8 cellular contexts compared by ENCODE assay signal in genomic region chr16:28211758-28212531, GRCh38. TPM values are rescaled to one million over a fixed set of nuclear protein-coding genes. Genes with fewer than 3 reads are reported as not detected.
A peak's percentile ranks its signal among the peaks of the same experiment; 100 is the strongest.
DNase-seq lines count a peak whose midpoint lies in the region; ATAC-seq and TF ChIP-seq lines count a peak whose summit lies in the region.

Gene XPO6, minus strand, starts transcription at chr16:28211965. Its CDS starts 597 bp downstream, at chr16:28211368.

- peak within 1 kb of the TSS; percentile 97 for H3K4me3 Mint-ChIP-seq in HFFc6
- peak within 1 kb of the TSS; percentile 79 for H3K4me3 Mint-ChIP-seq in activated naive CD4-positive, alpha-beta T cell treated with anti-CD3 and anti-CD28 coated beads, Interleukin-2, amount 10 ng/mL, durations not matched to agents 7 days and 5 days

- peak within 1 kb of the TSS; percentile 82 for H3K9ac ChIP-seq in SK-N-MC (ENCODE audit: insufficient read length)

- ATAC-seq in gastroesophageal sphincter: peak; percentile 94

- CTCF ChIA-PET in activated naive CD4-positive, alpha-beta T cell treated with anti-CD3 and anti-CD28 coated beads, Interleukin-2, amount 10 ng/mL, durations not matched to agents 7 days and 5 days (lab: Charles Lee): interaction anchor here (1.9 kb wide), 1 partner anchor 70 kb away, joined by 5 read pairs; no protein-coding TSS in a partner anchor

- H3K27ac Mint-ChIP-seq in HFFc6: peak within 1 kb of the TSS; percentile 96
- H3K27ac Mint-ChIP-seq in activated naive CD4-positive, alpha-beta T cell treated with anti-CD3 and anti-CD28 coated beads, Interleukin-2, amount 10 ng/mL, durations not matched to agents 7 days and 5 days: peak within 1 kb of the TSS; percentile 87

- TF ChIP-seq EP300 in gastroesophageal sphincter (IDR thresholded peaks at IDR 0.05): no peak

- H3K4me1 Mint-ChIP-seq in HFFc6 (ENCODE audit: low read depth): peaks cover 46% of the 10 kb centered on the region
- peaks cover 46% of the 10 kb centered on the region for H3K4me1 Mint-ChIP-seq in activated naive CD4-positive, alpha-beta T cell treated with anti-CD3 and anti-CD28 coated beads, Interleukin-2, amount 10 ng/mL, durations not matched to agents 7 days and 5 days

- H3K27ac ChIP-seq in SK-N-MC (peak within 1 kb of the TSS; percentile 82), gastroesophageal sphincter (peak within 1 kb of the TSS; percentile 48 to 94 (median 92)), substantia nigra (ENCODE audit: low read depth, low read length, poor library complexity, severe bottlenecking) (peak within 1 kb of the TSS; percentile 62)

- H3K9me3 ChIP-seq in SK-N-MC (ENCODE audit: low read depth, low read length) (no peaks in the 10 kb centered on the region), gastroesophageal sphincter (no peaks in the 10 kb centered on the region)

- WGBS in gastroesophageal sphincter (ENCODE audit: low coverage in 1 of 2), 2 donors: 4 to 30% methylated on average over 2 to 13 of the region's 76 CpGs

- H3K4me3 ChIP-seq in SK-N-MC: peak within 1 kb of the TSS; percentile 89
- H3K4me3 ChIP-seq in gastroesophageal sphincter: peak within 1 kb of the TSS; percentile 71 to 97

- no peaks in the 10 kb centered on the region for H3K9me3 Mint-ChIP-seq in HFFc6
- H3K9me3 Mint-ChIP-seq in activated naive CD4-positive, alpha-beta T cell treated with anti-CD3 and anti-CD28 coated beads, Interleukin-2, amount 10 ng/mL, durations not matched to agents 7 days and 5 days: peaks cover 1% of the 10 kb centered on the region

- no peaks in the 10 kb centered on the region for H3K27me3 ChIP-seq in gastroesophageal sphincter

- DNase-seq in GM03348 (ENCODE audit: low spot score): peak; percentile 99
- DNase-seq in HFFc6: peak; percentile 91
- DNase-seq in NCI-H1048 (lab: John Stamatoyannopoulos, UW): peak; percentile 76
- DNase-seq in SK-N-MC (ENCODE audit: low read depth, low spot score): peak; percentile 77
- peak; percentile 99 for DNase-seq in activated naive CD4-positive, alpha-beta T cell treated with anti-CD3 and anti-CD28 coated beads, Interleukin-2, amount 10 ng/mL, durations not matched to agents 7 days and 5 days
- peak; percentile 64 for DNase-seq in non-pigmented ciliary epithelial cell (ENCODE audit: low read depth)
- DNase-seq in substantia nigra (lab: John Stamatoyannopoulos, UW): peak; percentile 58 to 98 (median 91)

- peaks cover 0 to 44% (median 12%) of the 10 kb centered on the region in 3 donors for H3K4me1 ChIP-seq in gastroesophageal sphincter

- TF ChIP-seq CTCF in HFFc6 (IDR thresholded peaks at IDR 0.05) (no peak), gastroesophageal sphincter (IDR thresholded peaks at IDR 0.05) (no peak)

- peaks cover 16% of the 10 kb centered on the region for H3K36me3 ChIP-seq in SK-N-MC (ENCODE audit: insufficient read depth, low read length)
- peaks cover 0 to 20% of the 10 kb centered on the region in 2 donors for H3K36me3 ChIP-seq in gastroesophageal sphincter

- TF ChIP-seq POLR2A in gastroesophageal sphincter (IDR thresholded peaks at IDR 0.05): peak; percentile 67 to 69

- H3K27me3 Mint-ChIP-seq in HFFc6 (ENCODE audit: insufficient read depth): no peaks in the 10 kb centered on the region; the same call in 1 of the 2 replicates
- H3K27me3 Mint-ChIP-seq in activated naive CD4-positive, alpha-beta T cell treated with anti-CD3 and anti-CD28 coated beads, Interleukin-2, amount 10 ng/mL, durations not matched to agents 7 days and 5 days: no peaks in the 10 kb centered on the region

- peaks cover 30% of the 10 kb centered on the region for H3K36me3 Mint-ChIP-seq in HFFc6 (ENCODE audit: low read depth)
- peaks cover 13% of the 10 kb centered on the region for H3K36me3 Mint-ChIP-seq in activated naive CD4-positive, alpha-beta T cell treated with anti-CD3 and anti-CD28 coated beads, Interleukin-2, amount 10 ng/mL, durations not matched to agents 7 days and 5 days

RNA-seq across cellular contexts. Expression of gene XPO6, which starts in this region (rescaled TPM):
- 100 to 1,000 TPM; 161 to 200 (median 173) TPM for total RNA-seq in HFFc6 (2021; fragmentation: NEBNext Ultra II Directional; extraction: Animal tissue kit (Norgen Biotek cat#: 25700))
- total RNA-seq in gastroesophageal sphincter: 10 to 100 TPM; 35.3 to 80.2 (median 66.8) TPM

Comparison
In these comparisons a context has a peak if more than half of its experiments do, and no peak if none do; other contexts are left out.
1. Peak in every context shown above with its lines: DNase-seq, ATAC-seq, H3K4me3 ChIP-seq and H3K27ac ChIP-seq.